In genomic region chr12:52046859-52047258, GRCh38 we compare ENCODE assay signal across 1 cellular context.
TF ChIP-seq lines count a peak whose summit lies in the region.

No MANE protein-coding gene starts in this region.

TF ChIP-seq in A549, 52 proteins besides CTCF, POLR2A, EP300 and RAD21:
- TF ChIP-seq FOSL2 (IDR thresholded peaks at IDR 0.05) (no peak), FOSL2 (CRISPR knock-in tag; IDR thresholded peaks at IDR 0.05) (no peak), CBX8 (IDR thresholded peaks at IDR 0.05) (no peak), HOXA7 (CRISPR knock-in tag; IDR thresholded peaks at IDR 0.05) (peak; percentile 64)
